ENCODE assay signal across 18 cellular contexts in genomic region chr4:2044542-2045517, GRCh38. TPM values are rescaled to one million over a fixed set of nuclear protein-coding genes. Genes with fewer than 3 reads are reported as not detected.
"Had no signal": no experiment of that assay in that cellular context is flagged by ENCODE, and none has a peak within 500 bp of the region (broad histone marks: within the 10 kb centered on the region; RNA-seq: fewer than 3 reads in every experiment).

No MANE protein-coding gene starts in this region.

- H2AFZ ChIP-seq: parathyroid adenoma had no signal

- H3K9me3 ChIP-seq: body of pancreas, lower lobe of right lung had no signal

- H3K79me2 ChIP-seq: parathyroid adenoma had no signal

- DNase-seq: activated CD4-positive, alpha-beta T cell treated with anti-CD3 and anti-CD28 coated beads, Interleukin-2, amount 50 U/mL, for 4 hours; activated CD4-positive, CD25-positive, alpha-beta regulatory T cell treated with anti-CD3 and anti-CD28 coated beads, Interleukin-2, amount 50 U/mL, for 72 hours; activated CD8-positive, alpha-beta memory T cell treated with anti-CD3 and anti-CD28 coated beads, Interleukin-2, amount 50 U/mL, for 48 hours; activated naive CD8-positive, alpha-beta T cell treated with anti-CD3 and anti-CD28 coated beads for 36 hours; activated T-cell treated with anti-CD3 and anti-CD28 coated beads, Interleukin-2, amount 50 U/mL, for 72 hours; amygdala; body of pancreas; cortex of kidney; effector CD8-positive, alpha-beta T cell; glutamatergic neuron; immature natural killer cell; left cardiac atrium; lower lobe of right lung; retina had no signal

- H3K9ac ChIP-seq: parathyroid adenoma had no signal

- H3K27ac ChIP-seq: body of pancreas, lower lobe of right lung, parathyroid adenoma had no signal

- H3K4me3 ChIP-seq: body of pancreas, lower lobe of right lung had no signal

- H3K4me1 ChIP-seq: parathyroid adenoma had no signal

- ATAC-seq: activated T-cell treated with anti-CD3 and anti-CD28 coated beads, Interleukin-2, amount 50 U/mL, for 72 hours; body of pancreas; left cardiac atrium; lower lobe of right lung; stimulated activated effector memory CD8-positive, alpha-beta T cell treated with anti-CD3 and anti-CD28 coated beads, Interleukin-12 subunit alpha, Interleukin-12 subunit beta, amount 100 ng/mL, for 72 hours; T-cell had no signal

- H3K27me3 ChIP-seq: body of pancreas had no signal

- FAIRE-seq: urothelium cell line had no signal

- H3K36me3 ChIP-seq: lower lobe of right lung had no signal

RNA-seq across cellular contexts. Expression of gene NAT8L, which starts 14.3 kb away (rescaled TPM):
- polyA plus RNA-seq: immature natural killer cell had no signal
